In the genomic region with DNA sequence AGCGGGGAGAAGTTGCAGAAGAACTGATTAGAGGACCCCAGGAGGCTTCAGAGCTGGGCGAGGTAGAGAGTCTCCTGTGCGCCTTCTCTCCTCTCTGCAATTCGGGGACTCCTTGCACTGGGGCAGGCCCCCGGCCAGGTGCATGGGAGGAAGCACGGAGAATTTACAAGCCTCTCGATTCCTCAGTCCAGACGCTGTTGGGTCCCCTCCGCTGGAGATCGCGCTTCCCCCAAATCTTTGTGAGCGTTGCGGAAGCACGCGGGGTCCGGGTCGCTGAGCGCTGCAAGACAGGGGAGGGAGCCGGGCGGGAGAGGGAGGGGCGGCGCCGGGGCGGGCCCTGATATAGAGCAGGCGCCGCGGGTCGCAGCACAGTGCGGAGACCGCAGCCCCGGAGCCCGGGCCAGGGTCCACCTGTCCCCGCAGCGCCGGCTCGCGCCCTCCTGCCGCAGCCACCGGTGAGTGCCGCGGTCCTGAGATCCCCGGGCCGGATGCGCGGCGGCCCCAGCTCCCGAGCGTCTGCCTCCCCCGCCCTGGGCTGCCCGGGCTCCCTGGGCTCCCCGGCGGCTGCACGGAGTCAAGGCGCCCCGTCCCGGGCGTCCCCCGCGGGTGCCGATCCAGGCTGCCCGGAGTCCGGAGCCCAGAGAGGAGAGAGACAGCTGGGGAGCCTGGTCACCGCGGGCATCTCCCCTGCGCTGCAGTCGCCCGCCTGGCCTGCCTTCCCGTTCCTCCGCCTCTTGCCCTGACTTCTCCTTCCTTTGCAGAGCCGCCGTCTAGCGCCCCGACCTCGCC, we compare ENCODE assay signal across 8 cellular contexts. TPM values are rescaled to one million over a fixed set of nuclear protein-coding genes. Genes with fewer than 3 reads are reported as not detected.
A peak's percentile ranks its signal among the peaks of the same experiment; 100 is the strongest.
DNase-seq lines count a peak whose midpoint lies in the region; ATAC-seq and TF ChIP-seq lines count a peak whose summit lies in the region.

A gene (plus strand): TSS at position 369 of the 789 bp plus-strand sequence. CDS start 424 bp downstream, outside the sequence.

- TF ChIP-seq EP300 in stomach (IDR thresholded peaks at IDR 0.05), result no peak

- WGBS in mesendoderm (ENCODE audit: extremely low coverage, insufficient coverage, low lambda C conversion rate), result no CpG with 5 or more reads among the region's 74 CpGs
- WGBS in stomach, 5 donors, result 1 to 4% (median 1%) methylated on average over 14 to 74 of the region's 74 CpGs

- no peak for TF ChIP-seq CTCF in GM12865 (IDR thresholded peaks at IDR 0.05; ENCODE audit: insufficient read depth, low read depth, low read length, missing control alignments)
- TF ChIP-seq CTCF in WERI-Rb-1 (IDR thresholded peaks at IDR 0.05; ENCODE audit: low read depth, low read length), result no peak
- TF ChIP-seq CTCF in stomach (IDR thresholded peaks at IDR 0.05), result no peak

- H3K4ac ChIP-seq in mesendoderm (ENCODE audit: low read depth, low read length), result peak within 1 kb of the TSS; percentile 39

- H3K9ac ChIP-seq in mesendoderm (ENCODE audit: low read length), result peak within 1 kb of the TSS; percentile 79

- no peaks in the 10 kb centered on the region for H3K9me3 ChIP-seq in WERI-Rb-1 (ENCODE audit: severe bottlenecking)
- no peaks in the 10 kb centered on the region for H3K9me3 ChIP-seq in effector memory CD4-positive, alpha-beta T cell (ENCODE audit: control insufficient read depth, low read length)
- H3K9me3 ChIP-seq in stomach, result no peaks in the 10 kb centered on the region

- H4K5ac ChIP-seq in mesendoderm (ENCODE audit: low read length), result no peak within 1 kb of the TSS

- H3K23ac ChIP-seq in mesendoderm (ENCODE audit: low read length), result peak within 1 kb of the TSS; percentile 75

- no peaks in the 10 kb centered on the region for H3K9me3 Mint-ChIP-seq in IgD-negative memory B cell

- intact Hi-C loops in stomach (cut with DNase I; ENCODE audit: low total_unique reads), result no loop called here

- H3K79me2 ChIP-seq in mesendoderm (ENCODE audit: control insufficient read depth, insufficient read depth, low read length), result no peaks in the 10 kb centered on the region

- no peak within 1 kb of the TSS for H3K27ac ChIP-seq in WERI-Rb-1
- no peak within 1 kb of the TSS for H3K27ac ChIP-seq in effector memory CD4-positive, alpha-beta T cell (ENCODE audit: insufficient read depth, low read length, poor library complexity, severe bottlenecking)
- peak within 1 kb of the TSS; percentile 50 for H3K27ac ChIP-seq in mesendoderm (ENCODE audit: low read depth, low read length)
- peak within 1 kb of the TSS; percentile 44 to 85 (median 81) for H3K27ac ChIP-seq in stomach

- H3K4me3 ChIP-seq in GM12865 (ENCODE audit: low read depth, low read length), result peak within 1 kb of the TSS; percentile 45
- H3K4me3 ChIP-seq in WERI-Rb-1 (ENCODE audit: low read depth, low read length), result peak within 1 kb of the TSS; percentile 51
- H3K4me3 ChIP-seq in effector memory CD4-positive, alpha-beta T cell (ENCODE audit: insufficient read depth, low read depth, low read length, poor library complexity, severe bottlenecking), result peak within 1 kb of the TSS; percentile 59
- H3K4me3 ChIP-seq in mesendoderm (ENCODE audit: low read length), result peak within 1 kb of the TSS; percentile 62
- H3K4me3 ChIP-seq in stomach, result peak within 1 kb of the TSS; percentile 55 to 70 (median 66)

- H3K79me1 ChIP-seq in mesendoderm (ENCODE audit: low read length), result peaks cover 4% of the 10 kb centered on the region

- peak within 1 kb of the TSS; percentile 75 for H3K18ac ChIP-seq in mesendoderm (ENCODE audit: low read length)

- H3K27me3 ChIP-seq in WERI-Rb-1 (ENCODE audit: insufficient read depth, low read depth, severe bottlenecking) (peaks cover 9% of the 10 kb centered on the region), mesendoderm (ENCODE audit: insufficient read depth, low read length, poor library complexity) (no peaks in the 10 kb centered on the region), stomach (peaks cover 0 to 31% (median 20%) of the 10 kb centered on the region in 3 donors)
- peaks cover 14% of the 10 kb centered on the region for H3K27me3 ChIP-seq in effector memory CD4-positive, alpha-beta T cell (replicated peaks; ENCODE audit: control insufficient read depth, insufficient read depth, low read length, poor library complexity, severe bottlenecking)

- no peak for TF ChIP-seq POLR2A in stomach (IDR thresholded peaks at IDR 0.05)

- DNase-seq in GM12865 (ENCODE audit: low read depth), result peak; percentile 22
- peak; percentile 43 for DNase-seq in WERI-Rb-1
- DNase-seq in effector memory CD4-positive, alpha-beta T cell, result peak in 1 of 3 donors; percentile 12
- peak; percentile 84 for DNase-seq in mesendoderm
- peak; percentile 44 for DNase-seq in stomach

- peaks cover 12% of the 10 kb centered on the region for H3K4me1 ChIP-seq in effector memory CD4-positive, alpha-beta T cell (ENCODE audit: control insufficient read depth, insufficient read depth, low read length, poor library complexity, severe bottlenecking)
- peaks cover 16% of the 10 kb centered on the region for H3K4me1 ChIP-seq in mesendoderm (ENCODE audit: control insufficient read depth, low read depth, low read length)
- peaks cover 26 to 70% (median 44%) of the 10 kb centered on the region in 4 donors for H3K4me1 ChIP-seq in stomach

- H3K27me3 Mint-ChIP-seq in IgD-negative memory B cell, result peaks cover 32% of the 10 kb centered on the region

- peak within 1 kb of the TSS; percentile 96 for H3K4me2 ChIP-seq in mesendoderm (ENCODE audit: low read length)

- ATAC-seq in HG03571 (IDR thresholded peaks at IDR 0.05; ENCODE audit: unreplicated experiment) (no peak), HG02623 (IDR thresholded peaks at IDR 0.05; ENCODE audit: unreplicated experiment) (no peak)

- H3K4me1 Mint-ChIP-seq in IgD-negative memory B cell, result peaks cover 17 to 24% (median 21%) of the 10 kb centered on the region in 3 donors

- H2BK15ac ChIP-seq in mesendoderm (replicated peaks; ENCODE audit: low read depth), result peak within 1 kb of the TSS; percentile 27

- H2AK5ac ChIP-seq in mesendoderm (ENCODE audit: low read length), result peak within 1 kb of the TSS; percentile 32

- H3K27ac Mint-ChIP-seq in IgD-negative memory B cell, result no peak within 1 kb of the TSS

- H4K8ac ChIP-seq in mesendoderm (ENCODE audit: low read depth, low read length), result peak within 1 kb of the TSS; percentile 6

- H3K56ac ChIP-seq in mesendoderm (ENCODE audit: low read length), result peak within 1 kb of the TSS; percentile 85

- H2BK5ac ChIP-seq in mesendoderm (ENCODE audit: low read length), result peak within 1 kb of the TSS; percentile 56

- peaks cover 1% of the 10 kb centered on the region for H3K36me3 Mint-ChIP-seq in IgD-negative memory B cell

- H3K36me3 ChIP-seq in WERI-Rb-1 (no peaks in the 10 kb centered on the region), mesendoderm (ENCODE audit: control insufficient read depth, insufficient read depth, low read length) (peaks cover 1% of the 10 kb centered on the region), stomach (peaks cover 0 to 10% (median 3%) of the 10 kb centered on the region in 4 donors)
- no peaks in the 10 kb centered on the region for H3K36me3 ChIP-seq in effector memory CD4-positive, alpha-beta T cell (ENCODE audit: control insufficient read depth, insufficient read depth, low read length)

- peak within 1 kb of the TSS; percentile 81 to 99 (median 89) for H3K4me3 Mint-ChIP-seq in IgD-negative memory B cell

- H2BK120ac ChIP-seq in mesendoderm (ENCODE audit: low read depth, low read length), result peak within 1 kb of the TSS; percentile 17

RNA-seq across cellular contexts. Expression of the gene that starts here (rescaled TPM):
- polyA plus RNA-seq in IgD-negative memory B cell (not detected), stomach (10 to 100 TPM in 1 of 3 donors, 1 to 10 TPM in 2; 9.6 to 39.5 (median 9.9) TPM)
- polyA plus RNA-seq in mesendoderm (2013, experiment 1 of 2), result 15.7 TPM
- polyA plus RNA-seq in mesendoderm (2013, experiment 2 of 2), result 15.6 TPM
- total RNA-seq in stomach, result 10 to 100 TPM in 2 of 5 donors, 1 to 10 TPM in 2, not detected in 1; 5.5 to 16.1 (median 9.3) TPM

Comparison
In these comparisons a context has a peak if more than half of its experiments do, and no peak if none do; other contexts are left out.
1. RNA of the gene that starts here (polyA plus RNA-seq): 9.6 to 39.5 TPM in stomach; not detected in IgD-negative memory B cell (single experiment); every median in the first group is over 10 times any median in the second.
2. H3K27ac ChIP-seq: peak in mesendoderm (single experiment) and stomach (5 of 5); none in WERI-Rb-1 (single experiment) and effector memory CD4-positive, alpha-beta T cell (single experiment).
3. Peak in every context shown above with its lines, with median percentiles within 50 percentile points of each other: H3K4me3 ChIP-seq.